In genomic region chr3:87969620-87970019, GRCh38 we compare ENCODE assay signal across 27 cellular contexts.
"Had no signal": no experiment of that assay in that cellular context is flagged by ENCODE, and none has a peak within 500 bp of the region (broad histone marks: within the 10 kb centered on the region; RNA-seq: fewer than 3 reads in every experiment).

No MANE protein-coding gene starts in this region.

- H3K36me3 Mint-ChIP-seq: activated naive CD4-positive, alpha-beta T cell treated with anti-CD3 and anti-CD28 coated beads, Interleukin-2, amount 50 U/mL, for 24 hours; activated naive CD8-positive, alpha-beta T cell treated with anti-CD3 and anti-CD28 coated beads for 36 hours had no signal

- ATAC-seq: activated naive CD8-positive, alpha-beta T cell treated with anti-CD3 and anti-CD28 coated beads, Interleukin-2, amount 50 U/mL, for 24 hours; body of pancreas; esophagus mucosa; T-helper 17 cell; WTC11 had no signal

- DNase-seq: activated CD4-positive, alpha-beta memory T cell treated with anti-CD3 and anti-CD28 coated beads, Interleukin-2, amount 10 ng/mL, durations not matched to agents 7 days and 5 days; activated CD4-positive, alpha-beta T cell treated with anti-CD3 and anti-CD28 coated beads for 1 hour; activated CD4-positive, alpha-beta T cell treated with anti-CD3 and anti-CD28 coated beads for 4 hours; activated CD4-positive, alpha-beta T cell treated with anti-CD3 and anti-CD28 coated beads, Interleukin-2, amount 10 ng/mL, durations not matched to agents 7 days and 5 days; activated CD4-positive, alpha-beta T cell treated with anti-CD3 and anti-CD28 coated beads, Interleukin-2, amount 50 U/mL, for 4 hours; activated effector memory CD4-positive, alpha-beta T cell treated with anti-CD3 and anti-CD28 coated beads, Interleukin-2, amount 50 U/mL, for 16 hours; activated naive CD4-positive, alpha-beta T cell treated with anti-CD3 and anti-CD28 coated beads for 36 hours; activated naive CD8-positive, alpha-beta T cell treated with anti-CD3 and anti-CD28 coated beads for 36 hours; activated naive CD8-positive, alpha-beta T cell treated with anti-CD3 and anti-CD28 coated beads, Interleukin-2, amount 50 U/mL, for 24 hours; activated T-cell treated with anti-CD3 and anti-CD28 coated beads, Interleukin-2, amount 50 U/mL, for 48 hours; adrenal gland; amygdala; aorta; body of pancreas; caudate nucleus; effector CD8-positive, alpha-beta T cell; foreskin fibroblast; T-helper 1 cell; T-helper 17 cell; T1000 had no signal

- H3K4me3 ChIP-seq: adrenal gland, body of pancreas had no signal

- H3K36me3 ChIP-seq: adrenal gland had no signal

- H3K4me1 ChIP-seq: adrenal gland, body of pancreas had no signal

- H3K27me3 Mint-ChIP-seq: activated naive CD8-positive, alpha-beta T cell treated with anti-CD3 and anti-CD28 coated beads for 36 hours had no signal

- H3K9me3 Mint-ChIP-seq: activated CD4-positive, alpha-beta memory T cell treated with anti-CD3 and anti-CD28 coated beads, Interleukin-2, amount 10 ng/mL, durations not matched to agents 7 days and 5 days; activated CD4-positive, alpha-beta T cell treated with anti-CD3 and anti-CD28 coated beads, Interleukin-2, amount 10 ng/mL, durations not matched to agents 7 days and 5 days; activated naive CD4-positive, alpha-beta T cell treated with anti-CD3 and anti-CD28 coated beads for 36 hours; activated naive CD4-positive, alpha-beta T cell treated with anti-CD3 and anti-CD28 coated beads, Interleukin-2, amount 50 U/mL, for 24 hours; activated naive CD8-positive, alpha-beta T cell treated with anti-CD3 and anti-CD28 coated beads for 36 hours; activated naive CD8-positive, alpha-beta T cell treated with anti-CD3 and anti-CD28 coated beads, Interleukin-2, amount 50 U/mL, for 24 hours; activated T-helper 1 cell treated with anti-CD3 and anti-CD28 coated beads, Interleukin-12 subunit alpha, Interleukin-12 subunit beta, Interleukin-2, Interleukin-4 antibody, amounts not matched to agents 30 ng/mL and 10 ng/mL and 1 ng/mL, durations not matched to agents 14 hours and 24 hours and 36 hours; activated T-helper 2 cell treated with anti-CD3 and anti-CD28 coated beads, Interferon-gamma antibody, Interleukin-2, Interleukin-4, amounts not matched to agents 10 μg/mL and 5 μg/mL and 100 μg/mL, durations not matched to agents 14 hours and 24 hours and 36 hours; T-helper 2 cell treated with Interferon-gamma antibody and Interleukin-4, amounts not matched to agents 5 μg/mL and 100 μg/mL, for 36 hours had no signal

- H3K4me1 Mint-ChIP-seq: activated CD4-positive, alpha-beta memory T cell treated with anti-CD3 and anti-CD28 coated beads, Interleukin-2, amount 10 ng/mL, durations not matched to agents 7 days and 5 days; activated CD4-positive, alpha-beta T cell treated with anti-CD3 and anti-CD28 coated beads, Interleukin-2, amount 10 ng/mL, durations not matched to agents 7 days and 5 days; activated naive CD4-positive, alpha-beta T cell treated with anti-CD3 and anti-CD28 coated beads, Interleukin-2, amount 50 U/mL, for 24 hours; activated naive CD8-positive, alpha-beta T cell treated with anti-CD3 and anti-CD28 coated beads for 36 hours; activated naive CD8-positive, alpha-beta T cell treated with anti-CD3 and anti-CD28 coated beads, Interleukin-2, amount 50 U/mL, for 24 hours; T-helper 17 cell had no signal

- H3K4me3 Mint-ChIP-seq: activated CD4-positive, alpha-beta memory T cell treated with anti-CD3 and anti-CD28 coated beads, Interleukin-2, amount 10 ng/mL, durations not matched to agents 7 days and 5 days; activated CD4-positive, alpha-beta T cell treated with anti-CD3 and anti-CD28 coated beads, Interleukin-2, amount 10 ng/mL, durations not matched to agents 7 days and 5 days; activated naive CD4-positive, alpha-beta T cell treated with anti-CD3 and anti-CD28 coated beads for 36 hours; activated naive CD4-positive, alpha-beta T cell treated with anti-CD3 and anti-CD28 coated beads, Interleukin-2, amount 50 U/mL, for 24 hours; activated naive CD8-positive, alpha-beta T cell treated with anti-CD3 and anti-CD28 coated beads for 36 hours; activated naive CD8-positive, alpha-beta T cell treated with anti-CD3 and anti-CD28 coated beads, Interleukin-2, amount 50 U/mL, for 24 hours; activated T-helper 1 cell treated with anti-CD3 and anti-CD28 coated beads, Interleukin-12 subunit alpha, Interleukin-12 subunit beta, Interleukin-2, Interleukin-4 antibody, amounts not matched to agents 30 ng/mL and 10 ng/mL and 1 ng/mL, durations not matched to agents 14 hours and 24 hours and 36 hours; T-helper 17 cell; T-helper 2 cell treated with Interferon-gamma antibody and Interleukin-4, amounts not matched to agents 5 μg/mL and 100 μg/mL, for 36 hours; WTC11 had no signal

- H3K27ac Mint-ChIP-seq: activated CD4-positive, alpha-beta memory T cell treated with anti-CD3 and anti-CD28 coated beads, Interleukin-2, amount 10 ng/mL, durations not matched to agents 7 days and 5 days; activated CD4-positive, alpha-beta T cell treated with anti-CD3 and anti-CD28 coated beads, Interleukin-2, amount 10 ng/mL, durations not matched to agents 7 days and 5 days; activated naive CD4-positive, alpha-beta T cell treated with anti-CD3 and anti-CD28 coated beads for 36 hours; activated naive CD4-positive, alpha-beta T cell treated with anti-CD3 and anti-CD28 coated beads, Interleukin-2, amount 50 U/mL, for 24 hours; activated naive CD8-positive, alpha-beta T cell treated with anti-CD3 and anti-CD28 coated beads for 36 hours; activated naive CD8-positive, alpha-beta T cell treated with anti-CD3 and anti-CD28 coated beads, Interleukin-2, amount 50 U/mL, for 24 hours; activated T-helper 1 cell treated with anti-CD3 and anti-CD28 coated beads, Interleukin-12 subunit alpha, Interleukin-12 subunit beta, Interleukin-2, Interleukin-4 antibody, amounts not matched to agents 30 ng/mL and 10 ng/mL and 1 ng/mL, durations not matched to agents 14 hours and 24 hours and 36 hours; activated T-helper 2 cell treated with anti-CD3 and anti-CD28 coated beads, Interferon-gamma antibody, Interleukin-2, Interleukin-4, amounts not matched to agents 10 μg/mL and 5 μg/mL and 100 μg/mL, durations not matched to agents 14 hours and 24 hours and 36 hours; T-helper 17 cell; T-helper 2 cell treated with Interferon-gamma antibody and Interleukin-4, amounts not matched to agents 5 μg/mL and 100 μg/mL, for 36 hours; WTC11 had no signal

- H3K27me3 ChIP-seq: adrenal gland, body of pancreas had no signal

- H3K27ac ChIP-seq: adrenal gland, body of pancreas, VCaP had no signal

- H3K9me3 ChIP-seq: adrenal gland, body of pancreas had no signal
